In the genomic region with DNA sequence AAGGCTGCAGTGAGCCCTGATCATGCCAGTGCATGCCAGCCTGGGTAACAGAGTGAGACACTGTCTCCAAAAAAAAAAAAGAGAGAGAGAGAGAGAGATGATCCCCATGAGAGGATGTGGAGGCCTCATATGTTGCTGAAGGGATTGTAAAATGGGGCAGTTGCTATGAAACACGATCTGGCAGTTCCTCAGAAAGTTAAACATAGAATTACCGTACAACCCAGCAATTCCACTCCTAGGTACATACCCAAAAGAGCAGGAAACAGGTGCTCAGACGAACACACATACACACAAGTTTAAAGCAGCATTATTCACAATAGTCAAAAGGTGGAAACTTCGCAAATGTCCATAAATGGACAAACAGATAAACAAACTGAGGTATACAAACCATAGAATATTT, we compare ENCODE assay signal across 28 cellular contexts.
"Had no signal": no experiment of that assay in that cellular context is flagged by ENCODE, and none has a peak within 500 bp of the region (broad histone marks: within the 10 kb centered on the region; RNA-seq: fewer than 3 reads in every experiment).

No MANE protein-coding gene starts in this region.

- DNase-seq: activated CD4-positive, alpha-beta T cell treated with anti-CD3 and anti-CD28 coated beads for 4 hours; activated CD4-positive, alpha-beta T cell treated with anti-CD3 and anti-CD28 coated beads, Interleukin-2, amount 50 U/mL, for 4 hours; activated effector memory CD4-positive, alpha-beta T cell treated with Interleukin-2 at 50 U/mL for 16 hours; activated naive CD4-positive, alpha-beta T cell treated with anti-CD3 and anti-CD28 coated beads for 36 hours; activated naive CD8-positive, alpha-beta T cell treated with anti-CD3 and anti-CD28 coated beads for 36 hours; activated T-cell treated with anti-CD3 and anti-CD28 coated beads for 4 hours; adrenal gland; aorta; body of pancreas; dermis blood vessel endothelial cell; effector CD4-positive, alpha-beta T cell; foreskin keratinocyte; heart left ventricle; hypothalamus; immature natural killer cell; kidney; lower lobe of right lung; mesenchymal stem cell; naive thymus-derived CD8-positive, alpha-beta T cell; nucleus accumbens; pancreas; retina; small intestine; stimulated activated CD4-positive, alpha-beta T cell treated with anti-CD3 and anti-CD28 coated beads, Interleukin-4, amount 100 ng/mL, for 24 hours; stimulated activated naive CD8-positive, alpha-beta T cell treated with anti-CD3 and anti-CD28 coated beads, Interleukin-15, amount 100 ng/mL, for 72 hours; substantia nigra had no signal

- ATAC-seq: body of pancreas; foreskin keratinocyte; heart left ventricle; lower lobe of right lung; naive thymus-derived CD8-positive, alpha-beta T cell; pancreas; sciatic nerve; stimulated activated effector memory CD8-positive, alpha-beta T cell treated with anti-CD3 and anti-CD28 coated beads, Interleukin-12 subunit alpha, Interleukin-12 subunit beta, amount 100 ng/mL, for 72 hours; stimulated activated naive CD8-positive, alpha-beta T cell treated with anti-CD3 and anti-CD28 coated beads, Interleukin-15, amount 100 ng/mL, for 72 hours had no signal
